In the genomic region with DNA sequence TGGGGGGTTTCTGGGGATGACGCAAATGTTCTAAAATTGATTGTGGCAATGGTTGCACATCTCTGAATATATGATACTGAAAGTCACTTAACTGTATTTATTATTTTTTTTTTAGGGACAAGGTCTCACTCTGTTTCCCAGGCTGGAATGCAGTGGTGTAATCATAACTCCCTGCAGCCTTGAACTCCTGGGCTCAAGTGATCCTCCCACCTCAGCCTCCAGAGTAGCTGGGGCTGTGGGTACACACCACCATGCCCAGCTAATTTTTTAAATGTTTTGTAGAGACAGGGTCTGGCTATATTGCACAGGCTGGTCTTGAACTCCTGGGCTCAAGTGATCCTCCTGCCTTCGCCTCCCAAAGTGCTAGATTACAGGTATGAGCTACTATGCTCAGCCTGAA, we compare ENCODE assay signal across 6 cellular contexts.
"Had no signal": no experiment of that assay in that cellular context is flagged by ENCODE, and none has a peak within 500 bp of the region (broad histone marks: within the 10 kb centered on the region; RNA-seq: fewer than 3 reads in every experiment).

No MANE protein-coding gene starts in this region.

- H3K4me3 Mint-ChIP-seq: H9, IgD-negative memory B cell had no signal

- H3K4me3 ChIP-seq: GM23248 had no signal

- H3K9me3 Mint-ChIP-seq: H9, IgD-negative memory B cell had no signal

- DNase-seq: GM23248, GOT3, H9, HCEC 1CT, KBM-7 had no signal

- H3K27ac ChIP-seq: GM23248 had no signal

- H3K27ac Mint-ChIP-seq: H9 had no signal
